8 cellular contexts compared by ENCODE assay signal in genomic region chr15:70474682-70475438, GRCh38.
A peak's percentile ranks its signal among the peaks of the same experiment; 100 is the strongest.
DNase-seq lines count a peak whose midpoint lies in the region; ATAC-seq and TF ChIP-seq lines count a peak whose summit lies in the region.

No MANE protein-coding gene starts in this region.

- peaks cover 4 to 15% (median 8%) of the 10 kb centered on the region in 3 donors for H3K27me3 Mint-ChIP-seq in CD14-positive monocyte (ENCODE audit: low read depth in 3 of 3)
- peaks cover 39% of the 10 kb centered on the region for H3K27me3 Mint-ChIP-seq in activated CD8-positive, alpha-beta T cell treated with anti-CD3 and anti-CD28 coated beads for 36 hours

- intact Hi-C loops in CD14-positive monocyte (cut with micrococcal nuclease) (loop anchor here in 1 of 2 donors (5.0 kb wide), 1 partner anchor 37 kb away; no protein-coding TSS in a partner anchor), posterior vena cava (cut with DNase I) (no loop called here)
- intact Hi-C loops in activated CD8-positive, alpha-beta T cell treated with anti-CD3 and anti-CD28 coated beads for 36 hours (cut with micrococcal nuclease) = no loop called here

- H3K27ac Mint-ChIP-seq in CD14-positive monocyte = peak overlapping the region; percentile 94 to 99 (median 95)
- H3K27ac Mint-ChIP-seq in activated CD8-positive, alpha-beta T cell treated with anti-CD3 and anti-CD28 coated beads for 36 hours = no peak overlapping the region

- CTCF ChIA-PET in activated CD8-positive, alpha-beta T cell treated with anti-CD3 and anti-CD28 coated beads for 36 hours (lab: Charles Lee) = interaction anchor here (1.1 to 2.9 kb wide), 6 partner anchors 9 to 995 kb away, joined by 3 to 23 read pairs (median 4); partner anchors contain the start of gene TLE3

- peak; percentile 80 for DNase-seq in CD14-positive monocyte (ENCODE audit: low spot score)
- DNase-seq in M059J (ENCODE audit: low read depth) = peak; percentile 98
- DNase-seq in activated CD8-positive, alpha-beta T cell treated with anti-CD3 and anti-CD28 coated beads for 36 hours = peak; percentile 75
- DNase-seq in fibroblast of the conjunctiva (ENCODE audit: low read depth) = peak; percentile 94
- DNase-seq in posterior vena cava (ENCODE audit: low spot score) = peak; percentile 96
- DNase-seq in NCI-H1436 treated with DMSO at 0.1 percent for 48 hours (lab: John Stamatoyannopoulos, UW) = no peak

- TF ChIP-seq CTCF in CD14-positive monocyte (IDR thresholded peaks at IDR 0.05) = no peak
- no peak for TF ChIP-seq CTCF in activated CD8-positive, alpha-beta T cell treated with anti-CD3 and anti-CD28 coated beads for 36 hours (IDR thresholded peaks at IDR 0.05)

- H3K4me1 Mint-ChIP-seq in CD14-positive monocyte = peaks cover 63% of the 10 kb centered on the region
- H3K4me1 Mint-ChIP-seq in activated CD8-positive, alpha-beta T cell treated with anti-CD3 and anti-CD28 coated beads for 36 hours (ENCODE audit: low read depth) = peaks cover 35% of the 10 kb centered on the region

- H3K9me3 Mint-ChIP-seq in CD14-positive monocyte = peaks cover 0 to 4% (median 2%) of the 10 kb centered on the region in 7 donors
- H3K9me3 Mint-ChIP-seq in activated CD8-positive, alpha-beta T cell treated with anti-CD3 and anti-CD28 coated beads for 36 hours = no peaks in the 10 kb centered on the region

- ATAC-seq in activated CD8-positive, alpha-beta T cell treated with anti-CD3 and anti-CD28 coated beads for 36 hours = peak; percentile 69
- ATAC-seq in GM18909 (IDR thresholded peaks at IDR 0.05; ENCODE audit: poor library complexity, unreplicated experiment) (no peak), GM21737 (IDR thresholded peaks at IDR 0.05; ENCODE audit: unreplicated experiment) (no peak)

- peaks cover 11 to 27% of the 10 kb centered on the region in 2 donors for H3K36me3 Mint-ChIP-seq in CD14-positive monocyte
- H3K36me3 Mint-ChIP-seq in activated CD8-positive, alpha-beta T cell treated with anti-CD3 and anti-CD28 coated beads for 36 hours (ENCODE audit: low read depth) = no peaks in the 10 kb centered on the region

- peak overlapping the region; percentile 70 to 79 for H3K4me3 Mint-ChIP-seq in CD14-positive monocyte
- peak overlapping the region; percentile 11 for H3K4me3 Mint-ChIP-seq in activated CD8-positive, alpha-beta T cell treated with anti-CD3 and anti-CD28 coated beads for 36 hours

- POLR2A ChIA-PET in activated CD8-positive, alpha-beta T cell treated with anti-CD3 and anti-CD28 coated beads for 36 hours (lab: Charles Lee) = interaction anchor here (0.8 to 1.6 kb wide), 5 partner anchors 13 to 333 kb away, joined by 3 to 4 read pairs (median 3); no protein-coding TSS in a partner anchor
